In the genomic region with DNA sequence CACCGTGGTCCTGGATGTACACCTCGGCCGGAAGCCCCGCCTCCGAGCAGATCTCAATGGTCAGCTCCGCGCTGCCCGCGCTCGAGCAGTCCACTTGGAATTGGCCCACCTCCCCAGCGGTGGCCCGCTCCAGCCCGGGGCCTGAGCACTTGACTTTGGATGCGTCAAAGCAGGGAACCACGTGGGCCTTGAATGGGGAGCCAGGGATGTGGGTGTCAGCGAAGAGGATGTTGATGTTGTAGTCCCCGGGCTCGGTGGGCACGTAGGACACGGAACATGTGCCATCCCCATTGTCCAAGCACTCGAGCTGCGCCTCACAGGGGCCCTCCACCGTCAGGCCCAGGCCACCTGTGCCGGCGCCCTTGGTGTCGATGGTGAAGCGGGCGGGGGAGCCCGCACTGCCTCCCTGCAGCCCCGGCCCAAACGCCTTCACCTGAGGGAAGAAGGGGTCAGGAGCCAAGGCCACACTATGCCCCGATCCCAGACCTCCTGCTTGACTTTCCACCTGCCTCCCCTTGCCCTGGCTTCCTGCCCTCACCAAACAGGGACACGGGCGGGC, we compare ENCODE assay signal across 15 cellular contexts.
"Had no signal": no experiment of that assay in that cellular context is flagged by ENCODE, and none has a peak within 500 bp of the region (broad histone marks: within the 10 kb centered on the region; RNA-seq: fewer than 3 reads in every experiment).

No MANE protein-coding gene starts in this region.

- H3K27me3 ChIP-seq: testis had no signal

- ATAC-seq: activated CD4-positive, alpha-beta T cell treated with anti-CD3 and anti-CD28 coated beads for 36 hours; activated CD8-positive, alpha-beta T cell treated with anti-CD3 and anti-CD28 coated beads for 36 hours; activated T-cell treated with anti-CD3 and anti-CD28 coated beads, Interleukin-2, amount 50 U/mL, for 72 hours; mucosa of descending colon; psoas muscle had no signal

- FAIRE-seq: colon had no signal

- H3K4me1 ChIP-seq: psoas muscle, testis had no signal

- H3K9me3 ChIP-seq: mucosa of descending colon, psoas muscle, testis had no signal

- DNase-seq: activated CD4-positive, alpha-beta T cell treated with anti-CD3 and anti-CD28 coated beads for 36 hours; activated CD8-positive, alpha-beta memory T cell treated with anti-CD3 and anti-CD28 coated beads, Interleukin-2, amount 50 U/mL, for 4 hours; activated CD8-positive, alpha-beta T cell treated with anti-CD3 and anti-CD28 coated beads for 36 hours; activated T-cell treated with anti-CD3 and anti-CD28 coated beads, Interleukin-2, amount 50 U/mL, for 72 hours; aorta; effector CD8-positive, alpha-beta T cell; mammary epithelial cell; mucosa of descending colon; psoas muscle; stimulated activated CD4-positive, alpha-beta T cell treated with anti-CD3 and anti-CD28 coated beads, Interleukin-4, amount 100 ng/mL, for 1 hour; stimulated activated CD8-positive, alpha-beta memory T cell treated with anti-CD3 and anti-CD28 coated beads, Interleukin-4, amount 100 ng/mL, for 48 hours; testis had no signal

- H3K27ac ChIP-seq: epithelial cell of prostate, psoas muscle, testis, VCaP had no signal

- H3K4me3 ChIP-seq: mucosa of descending colon, psoas muscle, testis had no signal
